Comparison of ENCODE assay signal across 8 cellular contexts in the genomic region with DNA sequence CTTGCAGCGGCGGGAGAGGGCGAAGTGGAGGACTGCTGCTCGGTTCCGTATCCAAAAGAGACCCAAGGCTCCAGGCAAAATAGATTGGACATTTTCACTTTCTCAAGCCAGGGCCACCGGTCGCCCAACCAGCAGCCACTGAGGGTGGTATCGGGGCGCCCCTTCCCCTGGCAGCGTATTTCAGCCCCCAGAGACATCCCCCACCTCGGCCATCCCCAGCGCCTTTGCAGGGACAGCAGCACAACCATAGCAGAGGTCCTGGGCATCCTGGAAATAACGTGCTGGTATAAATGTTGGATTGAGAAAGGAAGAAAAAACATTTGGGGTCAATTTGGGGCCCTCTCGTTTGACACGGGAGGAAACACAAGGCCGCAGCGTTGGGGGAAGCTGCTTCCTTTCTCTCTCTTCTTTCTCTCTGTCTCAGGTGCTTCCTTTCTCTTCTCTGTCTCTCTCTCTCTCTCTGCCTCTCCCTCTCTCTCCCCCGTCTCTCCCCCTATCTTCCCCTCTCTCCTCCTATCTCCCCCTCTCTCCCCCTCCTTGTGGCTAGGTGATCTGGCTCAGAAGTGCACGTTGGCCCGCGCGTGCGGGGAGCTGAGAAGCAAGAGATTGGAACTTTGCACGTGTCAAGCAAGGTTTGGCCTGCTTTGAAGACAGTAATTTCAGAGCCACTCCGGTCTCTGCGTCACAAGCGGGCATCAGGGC. TPM values are rescaled to one million over a fixed set of nuclear protein-coding genes. Genes with fewer than 3 reads are reported as not detected.
DNase-seq lines count a peak whose midpoint lies in the region; ATAC-seq and TF ChIP-seq lines count a peak whose summit lies in the region.

No MANE protein-coding gene starts in this region.

- no peak overlapping the region for H3K27ac Mint-ChIP-seq in naive B cell

- H3K36me3 ChIP-seq in HCT116 (ENCODE audit: control insufficient read depth in 1 of 2, insufficient read depth in 2 of 2, low read length in 2 of 2) = no peaks in the 10 kb centered on the region
- H3K36me3 ChIP-seq in uterus = no peaks in the 10 kb centered on the region

- H3K4me3 ChIP-seq in HCT116 (replicated peaks in 1 of 2; ENCODE audit: low read depth in 1 of 2, low read length in 2 of 2) (peak overlapping the region; percentile 70 to 73), choroid plexus epithelial cell (ENCODE audit: low read depth, low read length) (peak overlapping the region; percentile 56), uterus (peak overlapping the region; percentile 32 to 66)

- H3K27me3 ChIP-seq in HCT116 (ENCODE audit: insufficient read depth, low read length) = no peaks in the 10 kb centered on the region
- no peaks in the 10 kb centered on the region for H3K27me3 ChIP-seq in uterus

- no peaks in the 10 kb centered on the region for H3K9me2 ChIP-seq in HCT116 (ENCODE audit: insufficient read depth)

- H3K79me2 ChIP-seq in HCT116 (ENCODE audit: insufficient read depth, low read length) = no peaks in the 10 kb centered on the region

- H3K9me3 ChIP-seq in HCT116 (ENCODE audit: control insufficient read depth in 1 of 2, insufficient read depth in 1 of 2, low read depth in 1 of 2, low read length in 2 of 2) = no peaks in the 10 kb centered on the region
- no peaks in the 10 kb centered on the region for H3K9me3 ChIP-seq in uterus

- no peaks in the 10 kb centered on the region for H4K20me1 ChIP-seq in HCT116 (ENCODE audit: insufficient read depth)

- H3K9me3 Mint-ChIP-seq in naive B cell = no peaks in the 10 kb centered on the region

- TF ChIP-seq CTCF in HCT116 (IDR thresholded peaks at IDR 0.05 in 2 of 3, conservative IDR thresholded peaks at IDR 0.05 in 1 of 3; ENCODE audit: borderline replicate concordance in 1 of 3, insufficient read depth in 1 of 3, low read depth in 2 of 3, low read length in 2 of 3) (no peak), VCaP (conservative IDR thresholded peaks at IDR 0.05) (no peak), choroid plexus epithelial cell (conservative IDR thresholded peaks at IDR 0.05; ENCODE audit: low read depth, low read length) (no peak), uterus (IDR thresholded peaks at IDR 0.05) (no peak)

- H3K4me1 ChIP-seq in HCT116 (ENCODE audit: control insufficient read depth in 1 of 2, insufficient read depth in 2 of 2, low read length in 2 of 2) (peaks cover 3 to 11% of the 10 kb centered on the region in 2 experiments; a peak in 2 of 4 replicates), uterus (peaks cover 0 to 5% of the 10 kb centered on the region in 2 donors)

- H3K27ac ChIP-seq in HCT116 (ENCODE audit: low read depth, low read length) = no peak overlapping the region
- peak overlapping the region; percentile 95 for H3K27ac ChIP-seq in VCaP
- peak overlapping the region in 1 of 2 donors; percentile 10 for H3K27ac ChIP-seq in uterus

- peak overlapping the region; percentile 92 for H3K4me2 ChIP-seq in HCT116 (ENCODE audit: low read length)

- H3K4me3 Mint-ChIP-seq in naive B cell = no peak overlapping the region

- intact Hi-C loops in HCT116 (cut with micrococcal nuclease) (no loop called here), uterus (cut with DNase I; ENCODE audit: low total_unique reads) (no loop called here)

- H2AFZ ChIP-seq in HCT116 (ENCODE audit: low read depth, low read length, poor library complexity, severe bottlenecking) = no peak overlapping the region

- H3K9ac ChIP-seq in HCT116 (ENCODE audit: low read length) = peak overlapping the region; percentile 35; the same call in 1 of the 2 replicates

- no peak for TF ChIP-seq RAD21 in HCT116 (IDR thresholded peaks at IDR 0.05; ENCODE audit: low read depth)

- no peaks in the 10 kb centered on the region for H3K36me3 Mint-ChIP-seq in naive B cell

- peaks cover 12 to 15% (median 14%) of the 10 kb centered on the region in 3 donors for H3K4me1 Mint-ChIP-seq in naive B cell

- DNase-seq in HCT116 (ENCODE audit: low read depth, low spot score) (no peak), choroid plexus epithelial cell (ENCODE audit: low read depth) (no peak), naive B cell (peak; percentile 19), uterus (no peak), NCI-H774 (lab: John Stamatoyannopoulos, UW) (no peak)
- DNase-seq in NK-92 treated with Interleukin-12 subunit alpha and Interleukin-12 subunit beta, amount 100 ng/mL, for 24 hours (lab: John Stamatoyannopoulos, UW) = no peak

- POLR2A ChIA-PET in HCT116 (lab: Charles Lee) = no interaction called here

- BruUV-seq in HCT116 (replicated peaks; lab: Mats Ljungman, UMichigan) = no TSS peak

- RAD21 ChIA-PET in HCT116 (lab: Charles Lee; ENCODE audit: low non-redundant PET in 1 of 2, low total read pairs in 2 of 2, uncharacterized antibody in 2 of 2, unreplicated experiment in 2 of 2) = no interaction called here

- no peaks in the 10 kb centered on the region for H3K27me3 Mint-ChIP-seq in naive B cell

- no peak for TF ChIP-seq POLR2A in HCT116 (IDR thresholded peaks at IDR 0.05; ENCODE audit: borderline replicate concordance, extremely low read depth, insufficient read depth, insufficient read length)
- no peak for TF ChIP-seq POLR2A in uterus (IDR thresholded peaks at IDR 0.05)

- ATAC-seq in HCT116 (no peak), naive B cell (ENCODE audit: low read depth in 2 of 2) (peak; percentile 8), HG02840 (IDR thresholded peaks at IDR 0.05; ENCODE audit: low FRiP score, unreplicated experiment) (no peak)

- CTCF ChIA-PET in HCT116 (lab: Charles Lee) = no interaction called here

TF ChIP-seq in HCT116, 20 proteins besides CTCF, POLR2A, EP300 and RAD21:
- TF ChIP-seq CEBPB (IDR thresholded peaks at IDR 0.05; ENCODE audit: low read depth) = no peak
- TF ChIP-seq ZNF274 (IDR thresholded peaks at IDR 0.05; ENCODE audit: low read depth, low read length) = no peak
- TF ChIP-seq JUND (IDR thresholded peaks at IDR 0.05) = no peak
- TF ChIP-seq FOSL1 (IDR thresholded peaks at IDR 0.05; ENCODE audit: low read depth) = no peak
- TF ChIP-seq YY1 (IDR thresholded peaks at IDR 0.05; ENCODE audit: extremely low read depth, insufficient replicate concordance, low read depth, low read length) = no peak

RNA-seq across cellular contexts. Expression of a gene that starts 0.6 kb away (rescaled TPM):
- total RNA-seq in HCT116 (2021; ENCODE audit: unreplicated experiment) = 6.0 TPM
- 3.0 and 3.7 TPM in 2 replicates for polyA plus RNA-seq in HCT116 (2012)
- 10 to 100 TPM in 5 of 6 donors, 1 to 10 TPM in 1; 7.0 to 55.3 (median 19.6) TPM for polyA plus RNA-seq in naive B cell (ENCODE audit: low read depth in 6 of 6)
- total RNA-seq in uterus = 10 to 100 TPM in 1 of 4 donors, 1 to 10 TPM in 2, under 1 TPM in 1; 0.51 to 12.5 (median 4.5) TPM

Comparison
In these comparisons a context has a peak if more than half of its experiments do, and no peak if none do; other contexts are left out.
1. ATAC-seq: peak in naive B cell (2 of 2); none in HCT116 (single experiment) and HG02840 (single experiment).
2. Peak in every context shown above with its lines, with median percentiles within 50 percentile points of each other: H3K4me3 ChIP-seq.